Comparison of ENCODE assay signal across 2 cellular contexts in the genomic region with DNA sequence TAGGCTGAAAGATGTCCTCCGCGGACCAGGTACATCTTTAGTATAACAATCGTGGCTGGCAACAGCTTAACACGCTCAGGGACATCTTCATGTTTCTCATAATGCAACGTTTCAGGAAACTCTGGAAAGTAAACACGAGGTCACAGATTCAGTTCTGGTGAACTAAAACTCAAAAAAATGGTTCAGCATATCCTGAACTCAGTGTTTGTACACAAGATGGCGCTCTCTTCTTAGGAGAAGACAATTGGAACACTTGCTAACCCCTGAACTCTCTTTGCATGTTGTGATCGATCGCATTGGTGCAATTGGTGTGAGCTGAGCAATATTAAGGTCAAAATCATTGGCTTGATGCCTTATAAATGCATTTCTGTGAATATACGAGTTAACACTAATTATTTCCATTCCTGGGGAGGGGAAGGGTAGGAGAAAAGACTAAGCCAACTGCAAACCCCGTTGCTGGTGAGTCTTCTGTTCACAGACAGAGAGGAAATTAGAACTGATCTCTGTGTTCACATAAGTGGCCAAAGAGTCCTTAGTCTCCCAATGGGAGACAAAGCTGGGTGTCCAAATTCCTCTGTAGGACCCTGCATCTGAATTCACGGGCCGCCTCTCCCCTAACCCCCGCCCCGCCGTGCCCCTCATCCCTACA.
TF ChIP-seq lines count a peak whose summit lies in the region.

No MANE protein-coding gene starts in this region.

TF ChIP-seq in GM23338, 12 proteins besides CTCF, POLR2A, EP300 and RAD21 (continued from another document):
- TF ChIP-seq, protein P1, sequence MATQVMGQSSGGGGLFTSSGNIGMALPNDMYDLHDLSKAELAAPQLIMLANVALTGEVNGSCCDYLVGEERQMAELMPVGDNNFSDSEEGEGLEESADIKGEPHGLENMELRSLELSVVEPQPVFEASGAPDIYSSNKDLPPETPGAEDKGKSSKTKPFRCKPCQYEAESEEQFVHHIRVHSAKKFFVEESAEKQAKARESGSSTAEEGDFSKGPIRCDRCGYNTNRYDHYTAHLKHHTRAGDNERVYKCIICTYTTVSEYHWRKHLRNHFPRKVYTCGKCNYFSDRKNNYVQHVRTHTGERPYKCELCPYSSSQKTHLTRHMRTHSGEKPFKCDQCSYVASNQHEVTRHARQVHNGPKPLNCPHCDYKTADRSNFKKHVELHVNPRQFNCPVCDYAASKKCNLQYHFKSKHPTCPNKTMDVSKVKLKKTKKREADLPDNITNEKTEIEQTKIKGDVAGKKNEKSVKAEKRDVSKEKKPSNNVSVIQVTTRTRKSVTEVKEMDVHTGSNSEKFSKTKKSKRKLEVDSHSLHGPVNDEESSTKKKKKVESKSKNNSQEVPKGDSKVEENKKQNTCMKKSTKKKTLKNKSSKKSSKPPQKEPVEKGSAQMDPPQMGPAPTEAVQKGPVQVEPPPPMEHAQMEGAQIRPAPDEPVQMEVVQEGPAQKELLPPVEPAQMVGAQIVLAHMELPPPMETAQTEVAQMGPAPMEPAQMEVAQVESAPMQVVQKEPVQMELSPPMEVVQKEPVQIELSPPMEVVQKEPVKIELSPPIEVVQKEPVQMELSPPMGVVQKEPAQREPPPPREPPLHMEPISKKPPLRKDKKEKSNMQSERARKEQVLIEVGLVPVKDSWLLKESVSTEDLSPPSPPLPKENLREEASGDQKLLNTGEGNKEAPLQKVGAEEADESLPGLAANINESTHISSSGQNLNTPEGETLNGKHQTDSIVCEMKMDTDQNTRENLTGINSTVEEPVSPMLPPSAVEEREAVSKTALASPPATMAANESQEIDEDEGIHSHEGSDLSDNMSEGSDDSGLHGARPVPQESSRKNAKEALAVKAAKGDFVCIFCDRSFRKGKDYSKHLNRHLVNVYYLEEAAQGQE (IDR thresholded peaks at IDR 0.05; ENCODE audit: unreplicated experiment) = no peak
- TF ChIP-seq, protein P2, sequence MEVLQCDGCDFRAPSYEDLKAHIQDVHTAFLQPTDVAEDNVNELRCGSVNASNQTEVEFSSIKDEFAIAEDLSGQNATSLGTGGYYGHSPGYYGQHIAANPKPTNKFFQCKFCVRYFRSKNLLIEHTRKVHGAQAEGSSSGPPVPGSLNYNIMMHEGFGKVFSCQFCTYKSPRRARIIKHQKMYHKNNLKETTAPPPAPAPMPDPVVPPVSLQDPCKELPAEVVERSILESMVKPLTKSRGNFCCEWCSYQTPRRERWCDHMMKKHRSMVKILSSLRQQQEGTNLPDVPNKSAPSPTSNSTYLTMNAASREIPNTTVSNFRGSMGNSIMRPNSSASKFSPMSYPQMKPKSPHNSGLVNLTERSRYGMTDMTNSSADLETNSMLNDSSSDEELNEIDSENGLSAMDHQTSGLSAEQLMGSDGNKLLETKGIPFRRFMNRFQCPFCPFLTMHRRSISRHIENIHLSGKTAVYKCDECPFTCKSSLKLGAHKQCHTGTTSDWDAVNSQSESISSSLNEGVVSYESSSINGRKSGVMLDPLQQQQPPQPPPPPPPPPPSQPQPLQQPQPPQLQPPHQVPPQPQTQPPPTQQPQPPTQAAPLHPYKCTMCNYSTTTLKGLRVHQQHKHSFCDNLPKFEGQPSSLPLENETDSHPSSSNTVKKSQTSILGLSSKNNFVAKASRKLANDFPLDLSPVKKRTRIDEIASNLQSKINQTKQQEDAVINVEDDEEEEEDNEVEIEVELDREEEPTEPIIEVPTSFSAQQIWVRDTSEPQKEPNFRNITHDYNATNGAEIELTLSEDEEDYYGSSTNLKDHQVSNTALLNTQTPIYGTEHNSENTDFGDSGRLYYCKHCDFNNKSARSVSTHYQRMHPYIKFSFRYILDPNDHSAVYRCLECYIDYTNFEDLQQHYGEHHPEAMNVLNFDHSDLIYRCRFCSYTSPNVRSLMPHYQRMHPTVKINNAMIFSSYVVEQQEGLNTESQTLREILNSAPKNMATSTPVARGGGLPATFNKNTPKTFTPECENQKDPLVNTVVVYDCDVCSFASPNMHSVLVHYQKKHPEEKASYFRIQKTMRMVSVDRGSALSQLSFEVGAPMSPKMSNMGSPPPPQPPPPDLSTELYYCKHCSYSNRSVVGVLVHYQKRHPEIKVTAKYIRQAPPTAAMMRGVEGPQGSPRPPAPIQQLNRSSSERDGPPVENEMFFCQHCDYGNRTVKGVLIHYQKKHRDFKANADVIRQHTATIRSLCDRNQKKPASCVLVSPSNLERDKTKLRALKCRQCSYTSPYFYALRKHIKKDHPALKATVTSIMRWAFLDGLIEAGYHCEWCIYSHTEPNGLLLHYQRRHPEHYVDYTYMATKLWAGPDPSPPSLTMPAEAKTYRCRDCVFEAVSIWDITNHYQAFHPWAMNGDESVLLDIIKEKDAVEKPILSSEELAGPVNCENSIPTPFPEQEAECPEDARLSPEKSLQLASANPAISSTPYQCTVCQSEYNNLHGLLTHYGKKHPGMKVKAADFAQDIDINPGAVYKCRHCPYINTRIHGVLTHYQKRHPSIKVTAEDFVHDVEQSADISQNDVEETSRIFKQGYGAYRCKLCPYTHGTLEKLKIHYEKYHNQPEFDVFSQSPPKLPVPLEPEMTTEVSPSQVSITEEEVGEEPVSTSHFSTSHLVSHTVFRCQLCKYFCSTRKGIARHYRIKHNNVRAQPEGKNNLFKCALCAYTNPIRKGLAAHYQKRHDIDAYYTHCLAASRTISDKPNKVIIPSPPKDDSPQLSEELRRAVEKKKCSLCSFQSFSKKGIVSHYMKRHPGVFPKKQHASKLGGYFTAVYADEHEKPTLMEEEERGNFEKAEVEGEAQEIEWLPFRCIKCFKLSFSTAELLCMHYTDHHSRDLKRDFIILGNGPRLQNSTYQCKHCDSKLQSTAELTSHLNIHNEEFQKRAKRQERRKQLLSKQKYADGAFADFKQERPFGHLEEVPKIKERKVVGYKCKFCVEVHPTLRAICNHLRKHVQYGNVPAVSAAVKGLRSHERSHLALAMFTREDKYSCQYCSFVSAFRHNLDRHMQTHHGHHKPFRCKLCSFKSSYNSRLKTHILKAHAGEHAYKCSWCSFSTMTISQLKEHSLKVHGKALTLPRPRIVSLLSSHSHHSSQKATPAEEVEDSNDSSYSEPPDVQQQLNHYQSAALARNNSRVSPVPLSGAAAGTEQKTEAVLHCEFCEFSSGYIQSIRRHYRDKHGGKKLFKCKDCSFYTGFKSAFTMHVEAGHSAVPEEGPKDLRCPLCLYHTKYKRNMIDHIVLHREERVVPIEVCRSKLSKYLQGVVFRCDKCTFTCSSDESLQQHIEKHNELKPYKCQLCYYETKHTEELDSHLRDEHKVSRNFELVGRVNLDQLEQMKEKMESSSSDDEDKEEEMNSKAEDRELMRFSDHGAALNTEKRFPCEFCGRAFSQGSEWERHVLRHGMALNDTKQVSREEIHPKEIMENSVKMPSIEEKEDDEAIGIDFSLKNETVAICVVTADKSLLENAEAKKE (CRISPR knock-in tag; IDR thresholded peaks at IDR 0.05) = no peak
- TF ChIP-seq STAT1 (IDR thresholded peaks at IDR 0.05; ENCODE audit: unreplicated experiment) = no peak
- no peak for TF ChIP-seq ZNF114 (CRISPR knock-in tag; IDR thresholded peaks at IDR 0.05)
- TF ChIP-seq CREB1 (CRISPR knock-in tag; IDR thresholded peaks at IDR 0.05; ENCODE audit: low read depth) = no peak
- TF ChIP-seq EZH2phosphoT487 (IDR thresholded peaks at IDR 0.05; ENCODE audit: unreplicated experiment) = no peak
- no peak for TF ChIP-seq JUNB (IDR thresholded peaks at IDR 0.05; ENCODE audit: unreplicated experiment)
- TF ChIP-seq ZNF331 (CRISPR knock-in tag; IDR thresholded peaks at IDR 0.05; ENCODE audit: low read depth) = no peak

TF ChIP-seq in liver, 16 proteins besides CTCF, POLR2A, EP300 and RAD21 (continued from another document):
- peak; percentile 43 for TF ChIP-seq FOXA2 (IDR thresholded peaks at IDR 0.05)
- TF ChIP-seq, protein P3, sequence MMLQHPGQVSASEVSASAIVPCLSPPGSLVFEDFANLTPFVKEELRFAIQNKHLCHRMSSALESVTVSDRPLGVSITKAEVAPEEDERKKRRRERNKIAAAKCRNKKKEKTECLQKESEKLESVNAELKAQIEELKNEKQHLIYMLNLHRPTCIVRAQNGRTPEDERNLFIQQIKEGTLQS (IDR thresholded peaks at IDR 0.05) = no peak
- TF ChIP-seq, protein P4, sequence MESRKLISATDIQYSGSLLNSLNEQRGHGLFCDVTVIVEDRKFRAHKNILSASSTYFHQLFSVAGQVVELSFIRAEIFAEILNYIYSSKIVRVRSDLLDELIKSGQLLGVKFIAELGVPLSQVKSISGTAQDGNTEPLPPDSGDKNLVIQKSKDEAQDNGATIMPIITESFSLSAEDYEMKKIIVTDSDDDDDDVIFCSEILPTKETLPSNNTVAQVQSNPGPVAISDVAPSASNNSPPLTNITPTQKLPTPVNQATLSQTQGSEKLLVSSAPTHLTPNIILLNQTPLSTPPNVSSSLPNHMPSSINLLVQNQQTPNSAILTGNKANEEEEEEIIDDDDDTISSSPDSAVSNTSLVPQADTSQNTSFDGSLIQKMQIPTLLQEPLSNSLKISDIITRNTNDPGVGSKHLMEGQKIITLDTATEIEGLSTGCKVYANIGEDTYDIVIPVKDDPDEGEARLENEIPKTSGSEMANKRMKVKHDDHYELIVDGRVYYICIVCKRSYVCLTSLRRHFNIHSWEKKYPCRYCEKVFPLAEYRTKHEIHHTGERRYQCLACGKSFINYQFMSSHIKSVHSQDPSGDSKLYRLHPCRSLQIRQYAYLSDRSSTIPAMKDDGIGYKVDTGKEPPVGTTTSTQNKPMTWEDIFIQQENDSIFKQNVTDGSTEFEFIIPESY (IDR thresholded peaks at IDR 0.05) = no peak
- no peak for TF ChIP-seq JUND (IDR thresholded peaks at IDR 0.05)
- no peak for TF ChIP-seq EGR1 (IDR thresholded peaks at IDR 0.05; ENCODE audit: low read depth in 2 of 2)
- TF ChIP-seq HNF4A (conservative IDR thresholded peaks at IDR 0.05) = peak in 1 of 2 donors; percentile 45
- no peak for TF ChIP-seq SP1 (IDR thresholded peaks at IDR 0.05)
- peak; percentile 44 to 65 for TF ChIP-seq RXRA (IDR thresholded peaks at IDR 0.05)
- TF ChIP-seq, protein P5, sequence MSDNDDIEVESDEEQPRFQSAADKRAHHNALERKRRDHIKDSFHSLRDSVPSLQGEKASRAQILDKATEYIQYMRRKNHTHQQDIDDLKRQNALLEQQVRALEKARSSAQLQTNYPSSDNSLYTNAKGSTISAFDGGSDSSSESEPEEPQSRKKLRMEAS (IDR thresholded peaks at IDR 0.05) = peak; percentile 33
- TF ChIP-seq HNF4G (IDR thresholded peaks at IDR 0.05) = peak; percentile 37
